In genomic region chr2:46303233-46303632, GRCh38 we compare ENCODE assay signal across 1 cellular context.
TF ChIP-seq lines count a peak whose summit lies in the region.

No MANE protein-coding gene starts in this region.

TF ChIP-seq in HepG2, 621 proteins besides CTCF, POLR2A, EP300 and RAD21 (continues in another document):
- TF ChIP-seq AKAP8 (CRISPR knock-in tag; IDR thresholded peaks at IDR 0.05) (0 out of 2 replicates have a peak, but pooled peaks have one; percentile 29), ZHX2 (IDR thresholded peaks at IDR 0.05; ENCODE audit: low read depth) (no peak), ZHX2 (CRISPR knock-in tag; IDR thresholded peaks at IDR 0.05; ENCODE audit: borderline replicate concordance) (no peak), CREM (IDR thresholded peaks at IDR 0.05) (no peak), CREM (CRISPR knock-in tag; IDR thresholded peaks at IDR 0.05) (no peak), MED1 (CRISPR knock-in tag; IDR thresholded peaks at IDR 0.05) (peak; percentile 45), MYPOP (CRISPR knock-in tag; IDR thresholded peaks at IDR 0.05) (no peak), NFIC (IDR thresholded peaks at IDR 0.05; ENCODE audit: low read length) (no peak), ARID5B (CRISPR knock-in tag; IDR thresholded peaks at IDR 0.05) (0 out of 2 replicates have a peak, but pooled peaks have one; percentile 41), SAP130 (CRISPR knock-in tag; IDR thresholded peaks at IDR 0.05; ENCODE audit: low read depth) (peak; percentile 42; the same call in 1 of the 2 replicates), ZMYM4 (CRISPR knock-in tag; IDR thresholded peaks at IDR 0.05) (peak; percentile 74), RFX1 (IDR thresholded peaks at IDR 0.05) (no peak), SOX6 (IDR thresholded peaks at IDR 0.05) (no peak), SOX6 (CRISPR knock-in tag; IDR thresholded peaks at IDR 0.05) (peak; percentile 38; the same call in 1 of the 2 replicates), HNF4A (CRISPR knock-in tag; IDR thresholded peaks at IDR 0.05) (peak; percentile 40; the same call in 1 of the 2 replicates), FOSL2 (CRISPR knock-in tag; IDR thresholded peaks at IDR 0.05) (0 out of 2 replicates have a peak, but pooled peaks have one; percentile 7), ZBTB39 (CRISPR knock-in tag; IDR thresholded peaks at IDR 0.05) (0 out of 2 replicates have a peak, but pooled peaks have one; percentile 33), ZNF800 (CRISPR knock-in tag; IDR thresholded peaks at IDR 0.05) (no peak), ZNF234 (CRISPR knock-in tag; conservative IDR thresholded peaks at IDR 0.05) (no peak), MTA1 (CRISPR knock-in tag; IDR thresholded peaks at IDR 0.05; ENCODE audit: borderline replicate concordance) (no peak), ZNF615 (CRISPR knock-in tag; IDR thresholded peaks at IDR 0.05; ENCODE audit: borderline replicate concordance) (0 out of 2 replicates have a peak, but pooled peaks have one; percentile 50), HNF4G (IDR thresholded peaks at IDR 0.05; ENCODE audit: borderline replicate concordance, low read depth, low read length) (peak; percentile 34; the same call in 1 of the 2 replicates), HNF4G (CRISPR knock-in tag; IDR thresholded peaks at IDR 0.05; ENCODE audit: borderline replicate concordance, low read depth) (no peak), DMAP1 (CRISPR knock-in tag; IDR thresholded peaks at IDR 0.05) (0 out of 2 replicates have a peak, but pooled peaks have one; percentile 33), BATF2 (CRISPR knock-in tag; IDR thresholded peaks at IDR 0.05) (no peak), PPARG (CRISPR knock-in tag; conservative IDR thresholded peaks at IDR 0.05) (0 out of 2 replicates have a peak, but pooled peaks have one; percentile 30), HDAC2 (CRISPR knock-in tag; IDR thresholded peaks at IDR 0.05) (peak; percentile 25; the same call in 1 of the 2 replicates), TARDBP (CRISPR knock-in tag; IDR thresholded peaks at IDR 0.05) (0 out of 2 replicates have a peak, but pooled peaks have one; percentile 16), FOXA1 (IDR thresholded peaks at IDR 0.05) (no peak), FOXA1 (CRISPR knock-in tag; IDR thresholded peaks at IDR 0.05) (no peak), PAXIP1 (CRISPR knock-in tag; conservative IDR thresholded peaks at IDR 0.05) (peak; percentile 40; the same call in 1 of the 2 replicates), GATAD2A (CRISPR knock-in tag; IDR thresholded peaks at IDR 0.05) (peak; percentile 54)
